Comparison of ENCODE assay signal across 23 cellular contexts in the genomic region with DNA sequence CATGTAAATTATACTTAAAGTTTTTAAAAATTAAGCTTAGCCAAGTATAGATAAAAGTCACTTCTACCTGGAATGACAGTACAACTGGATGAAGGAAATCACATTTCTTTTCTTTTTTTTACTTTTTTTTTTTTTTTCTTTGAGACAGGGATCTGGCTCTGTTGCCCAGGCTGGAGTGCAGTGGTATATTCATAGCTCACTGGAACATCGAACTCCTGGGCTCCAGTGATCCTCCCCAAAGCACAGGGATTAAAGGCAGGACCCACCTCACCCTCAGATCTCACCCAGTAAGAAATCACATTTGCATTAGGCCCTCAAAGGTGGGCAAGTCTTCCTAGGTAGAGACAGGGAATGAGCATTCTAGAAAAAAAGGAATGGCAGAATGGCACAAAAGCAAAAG.
"Had no signal": no experiment of that assay in that cellular context is flagged by ENCODE, and none has a peak within 500 bp of the region (broad histone marks: within the 10 kb centered on the region; RNA-seq: fewer than 3 reads in every experiment).

No MANE protein-coding gene starts in this region.

- H3K4me1 ChIP-seq: colonic mucosa, esophagus muscularis mucosa, foreskin keratinocyte, gastroesophageal sphincter, lower lobe of right lung had no signal

- DNase-seq: colonic mucosa; cortex of kidney; effector CD8-positive, alpha-beta T cell; effector memory CD8-positive, alpha-beta T cell; foreskin keratinocyte; heart left ventricle; hypothalamus; immature natural killer cell; left cardiac atrium; left lung; left ventricle myocardium superior; lower lobe of right lung; mesenchymal stem cell; mucosa of descending colon; naive B cell had no signal

- H3K36me3 ChIP-seq: colonic mucosa, esophagus muscularis mucosa, gastroesophageal sphincter, heart left ventricle, left lung, lower lobe of right lung had no signal

- H3K9me3 ChIP-seq: colonic mucosa, esophagus muscularis mucosa had no signal

- H3K4me3 Mint-ChIP-seq: dendritic cell treated with granulocyte-macrophage colony-stimulating factor and Interleukin-4, amounts not matched to agents 40 ng/mL and 50 ng/mL, for 4 days; effector memory CD8-positive, alpha-beta T cell; immature natural killer cell; mesothelial cell of epicardium; naive B cell had no signal

- H3K27me3 ChIP-seq: colonic mucosa, esophagus muscularis mucosa, foreskin keratinocyte, gastroesophageal sphincter, heart left ventricle, hepatocyte, left lung had no signal

- H3K79me2 ChIP-seq: hepatocyte had no signal

- H3K4me3 ChIP-seq: colonic mucosa, esophagus muscularis mucosa, gastroesophageal sphincter, heart left ventricle, hepatocyte, left lung, lower lobe of right lung, mucosa of descending colon had no signal

- H3K9me3 Mint-ChIP-seq: dendritic cell treated with granulocyte-macrophage colony-stimulating factor and Interleukin-4, amounts not matched to agents 40 ng/mL and 50 ng/mL, for 4 days; effector memory CD8-positive, alpha-beta T cell; immature natural killer cell had no signal

- H3K4me1 Mint-ChIP-seq: immature natural killer cell, mesothelial cell of epicardium had no signal

- H3K27ac Mint-ChIP-seq: dendritic cell treated with granulocyte-macrophage colony-stimulating factor and Interleukin-4, amounts not matched to agents 40 ng/mL and 50 ng/mL, for 4 days; effector memory CD8-positive, alpha-beta T cell; mesothelial cell of epicardium; naive B cell had no signal

- H3K27ac ChIP-seq: colonic mucosa, esophagus muscularis mucosa, foreskin keratinocyte, gastroesophageal sphincter, heart left ventricle, hepatocyte, left lung, lower lobe of right lung had no signal

- H3K4me2 ChIP-seq: hepatocyte had no signal

- ATAC-seq: effector memory CD8-positive, alpha-beta T cell; foreskin keratinocyte; gastroesophageal sphincter; heart left ventricle; left cardiac atrium; left lung; left ventricle myocardium superior; lower lobe of right lung; mucosa of descending colon had no signal

- H3K27me3 Mint-ChIP-seq: effector memory CD8-positive, alpha-beta T cell; naive B cell had no signal

- FAIRE-seq: endothelial cell of umbilical vein, frontal cortex, keratinocyte had no signal

- H3K36me3 Mint-ChIP-seq: immature natural killer cell, mesothelial cell of epicardium, naive B cell had no signal

- H2AFZ ChIP-seq: hepatocyte had no signal
